29 cellular contexts compared by ENCODE assay signal in the genomic region with DNA sequence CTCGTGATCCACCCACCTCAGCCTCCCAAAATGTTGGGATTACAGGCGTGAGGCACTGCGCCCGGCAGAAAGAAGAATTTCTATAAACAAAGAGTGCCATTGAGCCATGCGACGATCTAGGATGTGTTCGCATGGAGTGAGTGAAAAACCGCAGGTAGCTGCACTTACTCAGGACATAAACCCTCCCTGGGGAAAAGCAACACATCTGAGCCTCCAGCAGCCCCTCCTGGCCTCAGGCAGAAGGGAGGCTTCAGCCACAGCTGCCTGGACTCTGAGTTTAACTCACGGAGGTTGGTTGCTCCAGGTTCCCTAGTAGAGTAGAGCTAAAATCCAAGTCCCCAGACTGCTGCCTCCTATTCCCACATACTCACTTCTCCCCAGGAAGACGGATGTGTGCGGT. TPM values are rescaled to one million over a fixed set of nuclear protein-coding genes. Genes with fewer than 3 reads are reported as not detected.
DNase-seq lines count a peak whose midpoint lies in the region; ATAC-seq, FAIRE-seq and TF ChIP-seq lines count a peak whose summit lies in the region.
"Had no signal": no experiment of that assay in that cellular context is flagged by ENCODE, and none has a peak within 500 bp of the region (broad histone marks: within the 10 kb centered on the region; RNA-seq: fewer than 3 reads in every experiment).

No MANE protein-coding gene starts in this region.

- TF ChIP-seq CTCF in BE2C (IDR thresholded peaks at IDR 0.05; ENCODE audit: low read depth, low read length) = peak; percentile 13; the same call in 1 of the 2 replicates
- TF ChIP-seq CTCF in GM12878 (IDR thresholded peaks at IDR 0.05 in 2 of 3, conservative IDR thresholded peaks at IDR 0.05 in 1 of 3; ENCODE audit: control insufficient read depth in 2 of 3, extremely low read depth in 1 of 3, insufficient read depth in 1 of 3, low read depth in 3 of 3, low read length in 3 of 3) = no peak

- in situ Hi-C loops in GM12878 (cut with MboI) = loop anchor here (10.0 kb wide), 1 partner anchor 355 kb away; no protein-coding TSS in a partner anchor

- H4K20me1 ChIP-seq in GM12878 (ENCODE audit: control insufficient read depth, insufficient read depth) = no peaks in the 10 kb centered on the region

- no peak for TF ChIP-seq EP300 in GM12878 (IDR thresholded peaks at IDR 0.05; ENCODE audit: borderline replicate concordance in 1 of 2, control insufficient read depth in 1 of 2, low read depth in 2 of 2, low read length in 2 of 2)

- H3K27me3 ChIP-seq in BE2C = no peaks in the 10 kb centered on the region
- H3K27me3 ChIP-seq in GM12878 (replicated peaks in 1 of 2; ENCODE audit: control insufficient read depth in 2 of 2, insufficient read depth in 2 of 2, low read length in 1 of 2) = no peaks in the 10 kb centered on the region
- H3K27me3 ChIP-seq: colonic mucosa had no signal

- TF ChIP-seq RAD21 in GM12878 (IDR thresholded peaks at IDR 0.05; ENCODE audit: insufficient read depth, low read depth, low read length) = no peak

- TF ChIP-seq POLR2A in GM12878 (IDR thresholded peaks at IDR 0.05; ENCODE audit: low read depth, low read length) = no peak

- FAIRE-seq in GM12878 (lab: Jason Lieb, UNC) (no peak), HTR-8/SVneo (lab: Jason Lieb, UNC) (no peak)
- FAIRE-seq: GM12892, RCC 7860, small intestine had no signal

- no peaks in the 10 kb centered on the region for H3K79me2 ChIP-seq in GM12878 (ENCODE audit: control insufficient read depth, insufficient read depth, low read length)

- SMC1A ChIA-PET in GM12878 (lab: Charles Lee; ENCODE audit: uncharacterized antibody, unreplicated experiment) = interaction anchor here (1.4 kb wide), 1 partner anchor 25 kb away, joined by 4 read pairs; no protein-coding TSS in a partner anchor

- ATAC-seq in GM12878 (no peak), HG02852 (IDR thresholded peaks at IDR 0.05; ENCODE audit: unreplicated experiment) (no peak)
- ATAC-seq: activated CD4-positive, CD25-positive, alpha-beta regulatory T cell treated with anti-CD3 and anti-CD28 coated beads, Interleukin-2, amount 50 U/mL, for 24 hours; activated T-helper 17 cell treated with anti-CD3 and anti-CD28 coated beads, Interleukin-2, amount 50 U/mL, for 72 hours; lower lobe of right lung; mucosa of descending colon; natural killer cell treated with Interleukin-12 subunit alpha and Interleukin-12 subunit beta and Interleukin-15 and Interleukin-18, amount 100 ng/mL, for 72 hours had no signal

- WGBS in GM12878 (ENCODE audit: insufficient coverage, insufficient replicate concordance, low lambda C conversion rate, missing lambda C conversion rate) = 69% methylated on average over 11 of the region's 11 CpGs

- H3K9me3 ChIP-seq in BE2C = no peaks in the 10 kb centered on the region
- H3K9me3 ChIP-seq in GM12878 (replicated peaks; ENCODE audit: control insufficient read depth, insufficient read depth, low read length) = no peaks in the 10 kb centered on the region; the same call in 1 of the 3 replicates
- H3K9me3 ChIP-seq: colonic mucosa, lower lobe of right lung, mucosa of descending colon, tibial nerve had no signal

- H3K4me1 ChIP-seq in BE2C (no peaks in the 10 kb centered on the region), GM12878 (ENCODE audit: control insufficient read depth, insufficient read depth, low read length) (peaks cover 15% of the 10 kb centered on the region)
- H3K4me1 ChIP-seq: colonic mucosa, lower lobe of right lung, tibial nerve had no signal

- H3K9ac ChIP-seq in GM12878 (ENCODE audit: control insufficient read depth, insufficient read depth, low read length) = no peak overlapping the region

- intact Hi-C loops in GM12878 (cut with micrococcal nuclease; ENCODE audit: unreplicated experiment) = no loop called here

- DNase-seq in BE2C (no peak), COLO829 (ENCODE audit: low spot score) (peak; percentile 77), NCI-H345 (lab: John Stamatoyannopoulos, UW) (peak; percentile 59), GM12878 (ENCODE audit: low read depth, low spot score) (no peak), iPS-NIHi7 (ENCODE audit: extremely low spot score) (no peak), HTR-8/SVneo (ENCODE audit: insufficient read length, low spot score) (no peak)
- DNase-seq: activated CD4-positive, alpha-beta T cell treated with anti-CD3 and anti-CD28 coated beads, Interleukin-2, amount 50 U/mL, for 48 hours; activated naive CD4-positive, alpha-beta T cell treated with anti-CD3 and anti-CD28 coated beads, Interleukin-2, amount 50 U/mL, for 16 hours; amygdala; colonic mucosa; effector memory CD4-positive, alpha-beta T cell; HFFc6; Kasumi-1; kidney glomerular epithelial cell; lower lobe of right lung; mucosa of descending colon; MV-4-11; NCI-H510A; small intestine; stimulated activated CD4-positive, alpha-beta T cell treated with anti-CD3 and anti-CD28 coated beads, Interleukin-1b, Interleukin-23, amount 100 ng/mL, for 48 hours had no signal

- H2AFZ ChIP-seq in GM12878 (ENCODE audit: control insufficient read depth, low read depth, low read length) = no peak overlapping the region

- RAD21 ChIA-PET in GM12878 (lab: Charles Lee; ENCODE audit: unreplicated experiment) = no interaction called here

- no peak overlapping the region for H3K4me3 ChIP-seq in BE2C (ENCODE audit: low read depth, low read length)
- H3K4me3 ChIP-seq in GM12878 = no peak overlapping the region
- H3K4me3 ChIP-seq: colonic mucosa, lower lobe of right lung, mucosa of descending colon, SK-N-MC, tibial nerve had no signal

- H3K27ac ChIP-seq in GM12878 (ENCODE audit: control insufficient read depth, insufficient read depth) = no peak overlapping the region
- H3K27ac ChIP-seq: C4-2B, colonic mucosa, lower lobe of right lung, SK-N-MC, tibial nerve had no signal

- CTCF ChIA-PET in GM12878 (lab: Yijun Ruan, JAX) = no interaction called here

- no peak overlapping the region for H3K4me2 ChIP-seq in GM12878 (ENCODE audit: control insufficient read depth, insufficient read depth)

- POLR2A ChIA-PET in GM12878 (lab: Charles Lee) = no interaction called here

- no TSS peak for BruUV-seq in GM12878 (replicated peaks; lab: Mats Ljungman, UMichigan)

- H3K36me3 ChIP-seq in BE2C (no peaks in the 10 kb centered on the region), GM12878 (ENCODE audit: control insufficient read depth in 2 of 2, insufficient read depth in 2 of 2, low read length in 1 of 2) (no peaks in the 10 kb centered on the region)
- H3K36me3 ChIP-seq: colonic mucosa, lower lobe of right lung, tibial nerve had no signal

TF ChIP-seq in GM12878, 131 proteins besides CTCF, POLR2A, EP300 and RAD21:
- TF ChIP-seq MEF2B (IDR thresholded peaks at IDR 0.05; ENCODE audit: partially characterized antibody, poor library complexity, severe bottlenecking) (peak; percentile 13), CEBPB (IDR thresholded peaks at IDR 0.05; ENCODE audit: borderline replicate concordance in 1 of 2, low read depth in 2 of 2, low read length in 2 of 2) (no peak)

RNA-seq across cellular contexts. Expression of a gene that starts 11.3 kb away (rescaled TPM):
- polyA plus RNA-seq in BE2C (2012; ENCODE audit: insufficient read depth, insufficient read length, low read depth) = 378 TPM
- total RNA-seq in GM12878 (2013; cell fraction: nucleolus; rRNA removed) = 156 and 202 TPM in 2 replicates
- total RNA-seq in GM12878 (2014; rRNA removed) = 104 and 122 TPM in 2 replicates
- total RNA-seq in GM12878 (2014; rRNA removed; fragmentation: Illumina TruSeq; extraction: Trizol) = 49.5 and 52.7 TPM in 2 replicates
- 104 and 108 TPM in 2 replicates for total RNA-seq in GM12878 (2021)
- polyA plus RNA-seq in GM12878 (2011; ENCODE audit: low read depth) = 41.4 TPM
- polyA plus RNA-seq in GM12878 (2011; rRNA removed) = 69.7 and 154 TPM in 2 replicates
- polyA plus RNA-seq in GM12878 (2011; cell fraction: cytosol; rRNA removed) = 148 and 164 TPM in 2 replicates
- polyA plus RNA-seq in GM12878 (2011; cell fraction: nucleus; rRNA removed) = 692 and 693 TPM in 2 replicates
- polyA plus RNA-seq in GM12878 (2012) = 86.4 and 98.6 TPM in 2 replicates
- 48.8 and 84.0 TPM in 2 replicates for polyA plus RNA-seq in GM12878 (2014; fragmentation: Illumina TruSeq; extraction: Trizol)
- 10 to 100 TPM in 1 of 2 experiments, 1 to 10 TPM in 1; 6.0 to 14.0 TPM for polyA plus RNA-seq in GM12878 (2014; fragmentation: Nextera tagmentation; extraction: Ambion mirVana)
- 135 and 161 TPM in 2 replicates for polyA plus RNA-seq in GM12878 (2014; rRNA removed)
- 10 to 100 TPM; 88.1 to 90.5 TPM for polyA plus RNA-seq in GM12878 (2016; fragmentation: Nextera tagmentation; extraction: Ambion mirVana)
- 124 and 146 TPM in 2 replicates for polyA minus RNA-seq in GM12878 (2011; rRNA and poly(A)+ RNA removed)
- 39.0 and 42.9 TPM in 2 replicates for polyA minus RNA-seq in GM12878 (2011; cell fraction: cytosol; rRNA and poly(A)+ RNA removed)
- polyA minus RNA-seq in GM12878 (2011; cell fraction: nucleus; rRNA and poly(A)+ RNA removed) = 76.0 and 109 TPM in 2 replicates

RNA-seq across cellular contexts. Expression of a gene that starts 38.9 kb away (rescaled TPM):
- polyA plus RNA-seq in BE2C (2012; ENCODE audit: insufficient read depth, insufficient read length, low read depth) = 2.9 TPM
- total RNA-seq in GM12878 (2013; cell fraction: nucleolus; rRNA removed) = not detected in 2 replicates
- total RNA-seq in GM12878 (2014; rRNA removed) (not detected in 2 replicates), GM12878 (2014; rRNA removed; fragmentation: Illumina TruSeq; extraction: Trizol) (0.04 TPM in 1 of 2 replicates, not detected in the other), GM12878 (2021) (0.08 and 0.15 TPM in 2 replicates)
- polyA plus RNA-seq in GM12878 (2011; ENCODE audit: low read depth) = 0.09 TPM
- polyA plus RNA-seq in GM12878 (2011; rRNA removed) (not detected in 2 replicates), GM12878 (2014; fragmentation: Illumina TruSeq; extraction: Trizol) (not detected in 2 replicates), GM12878 (2014; fragmentation: Nextera tagmentation; extraction: Ambion mirVana) (not detected), GM12878 (2014; rRNA removed) (0.09 TPM in 1 of 2 replicates, not detected in the other), GM12878 (2016; fragmentation: Nextera tagmentation; extraction: Ambion mirVana) (under 1 TPM in 1 of 2 experiments, not detected in 1; 0.12 TPM)
- polyA plus RNA-seq in GM12878 (2011; cell fraction: cytosol; rRNA removed) = not detected in 2 replicates
- polyA plus RNA-seq in GM12878 (2011; cell fraction: nucleus; rRNA removed) = not detected in 2 replicates
- polyA plus RNA-seq in GM12878 (2012) = 0.07 TPM in 2 replicates
- polyA minus RNA-seq in GM12878 (2011; rRNA and poly(A)+ RNA removed) = not detected in 2 replicates
- 0.52 and 0.53 TPM in 2 replicates for polyA minus RNA-seq in GM12878 (2011; cell fraction: cytosol; rRNA and poly(A)+ RNA removed)
- 0.19 TPM in 1 of 2 replicates, not detected in the other for polyA minus RNA-seq in GM12878 (2011; cell fraction: nucleus; rRNA and poly(A)+ RNA removed)

Comparison
In these comparisons a context has a peak if more than half of its experiments do, and no peak if none do; other contexts are left out.
1. DNase-seq: peak in COLO829 (single experiment) and NCI-H345 (single experiment); none in BE2C (single experiment), GM12878 (single experiment), iPS-NIHi7 (single experiment) and HTR-8/SVneo (single experiment).